ENCODE assay signal across 2 cellular contexts in genomic region chr17:74971069-74971841, GRCh38.
TF ChIP-seq lines count a peak whose summit lies in the region.

No MANE protein-coding gene starts in this region.

TF ChIP-seq in HEK293, 187 proteins besides CTCF, POLR2A, EP300 and RAD21:
- peak; percentile 27; the same call in 1 of the 2 replicates for TF ChIP-seq ZNF600 (tag by site-specific recombination; IDR thresholded peaks at IDR 0.05)
- no peak for TF ChIP-seq YY2 (tag by site-specific recombination; IDR thresholded peaks at IDR 0.05)
- TF ChIP-seq ZFP37 (tag by site-specific recombination; IDR thresholded peaks at IDR 0.05), result no peak
- peak; percentile 36; the same call in 1 of the 2 replicates for TF ChIP-seq WT1 (tag by site-specific recombination; IDR thresholded peaks at IDR 0.05)
- TF ChIP-seq ZFHX2 (tag by site-specific recombination; conservative IDR thresholded peaks at IDR 0.05), result peak; percentile 8; the same call in 1 of the 2 replicates
- TF ChIP-seq ZBTB17 (tag by site-specific recombination; IDR thresholded peaks at IDR 0.05), result peak; percentile 62

TF ChIP-seq in HepG2, 621 proteins besides CTCF, POLR2A, EP300 and RAD21 (continues in another document):
- TF ChIP-seq ZNF792 (CRISPR knock-in tag; IDR thresholded peaks at IDR 0.05) (no peak), ZNF235 (CRISPR knock-in tag; IDR thresholded peaks at IDR 0.05; ENCODE audit: borderline replicate concordance) (no peak), PHF21A (CRISPR knock-in tag; IDR thresholded peaks at IDR 0.05) (no peak), THAP7 (CRISPR knock-in tag; IDR thresholded peaks at IDR 0.05) (no peak), ARNTL (CRISPR knock-in tag; IDR thresholded peaks at IDR 0.05) (no peak), ZMAT3 (CRISPR knock-in tag; conservative IDR thresholded peaks at IDR 0.05) (0 out of 2 replicates have a peak, but pooled peaks have one; percentile 4), ZNF101 (CRISPR knock-in tag; IDR thresholded peaks at IDR 0.05; ENCODE audit: borderline replicate concordance, low read depth) (no peak), ZXDC (CRISPR knock-in tag; IDR thresholded peaks at IDR 0.05) (no peak), RNF2 (conservative IDR thresholded peaks at IDR 0.05; ENCODE audit: low read depth) (no peak), ZNF616 (CRISPR knock-in tag; IDR thresholded peaks at IDR 0.05; ENCODE audit: low read depth) (no peak), PPARG (CRISPR knock-in tag; conservative IDR thresholded peaks at IDR 0.05) (no peak), HNRNPLL (IDR thresholded peaks at IDR 0.05; ENCODE audit: low read depth, low read length, poor library complexity, severe bottlenecking) (no peak), ZNF737 (CRISPR knock-in tag; IDR thresholded peaks at IDR 0.05; ENCODE audit: borderline replicate concordance) (0 out of 2 replicates have a peak, but pooled peaks have one; percentile 43), EEA1 (CRISPR knock-in tag; IDR thresholded peaks at IDR 0.05; ENCODE audit: borderline replicate concordance) (no peak), ZBTB38 (CRISPR knock-in tag; IDR thresholded peaks at IDR 0.05) (no peak), HMGA1 (CRISPR knock-in tag; conservative IDR thresholded peaks at IDR 0.05) (no peak), PCBP1 (IDR thresholded peaks at IDR 0.05; ENCODE audit: borderline replicate concordance, low read depth, low read length) (no peak), SMAD3 (CRISPR knock-in tag; IDR thresholded peaks at IDR 0.05) (0 out of 2 replicates have a peak, but pooled peaks have one; percentile 7), SMARCC2 (IDR thresholded peaks at IDR 0.05) (no peak), ZNF576 (CRISPR knock-in tag; IDR thresholded peaks at IDR 0.05) (peak; percentile 57; the same call in 1 of the 2 replicates), TBX3 (IDR thresholded peaks at IDR 0.05; ENCODE audit: borderline replicate concordance) (no peak), IKZF1 (IDR thresholded peaks at IDR 0.05) (no peak), ZNF530 (CRISPR knock-in tag; IDR thresholded peaks at IDR 0.05; ENCODE audit: low read depth) (no peak), BCL3 (CRISPR knock-in tag; IDR thresholded peaks at IDR 0.05) (no peak), MXD3 (CRISPR knock-in tag; IDR thresholded peaks at IDR 0.05) (no peak), NR3C1 (CRISPR knock-in tag; IDR thresholded peaks at IDR 0.05) (no peak), ZBED4 (CRISPR knock-in tag; IDR thresholded peaks at IDR 0.05; ENCODE audit: borderline replicate concordance) (no peak), ETS1 (CRISPR knock-in tag; IDR thresholded peaks at IDR 0.05) (no peak), ZNF230 (CRISPR knock-in tag; IDR thresholded peaks at IDR 0.05) (no peak), ELF1 (CRISPR knock-in tag; IDR thresholded peaks at IDR 0.05) (no peak), REXO4 (CRISPR knock-in tag; IDR thresholded peaks at IDR 0.05; ENCODE audit: borderline replicate concordance) (no peak), ZNF333 (CRISPR knock-in tag; IDR thresholded peaks at IDR 0.05; ENCODE audit: borderline replicate concordance) (no peak), PRDM4 (CRISPR knock-in tag; IDR thresholded peaks at IDR 0.05; ENCODE audit: borderline replicate concordance) (no peak), LCORL (IDR thresholded peaks at IDR 0.05) (no peak), LCORL (CRISPR knock-in tag; IDR thresholded peaks at IDR 0.05) (no peak), ZBTB7B (CRISPR knock-in tag; IDR thresholded peaks at IDR 0.05) (no peak), ZNF276 (CRISPR knock-in tag; IDR thresholded peaks at IDR 0.05; ENCODE audit: low read depth) (no peak), SIN3A (IDR thresholded peaks at IDR 0.05; ENCODE audit: borderline replicate concordance, low read depth, low read length) (no peak), GRHL1 (CRISPR knock-in tag; conservative IDR thresholded peaks at IDR 0.05) (no peak), ATAD3A (CRISPR knock-in tag; IDR thresholded peaks at IDR 0.05) (no peak), KDM3A (CRISPR knock-in tag; IDR thresholded peaks at IDR 0.05; ENCODE audit: low read depth) (no peak), IKZF5 (CRISPR knock-in tag; IDR thresholded peaks at IDR 0.05) (peak; percentile 8; the same call in 1 of the 2 replicates), GTF3A (CRISPR knock-in tag; conservative IDR thresholded peaks at IDR 0.05) (no peak), CHCHD3 (CRISPR knock-in tag; IDR thresholded peaks at IDR 0.05) (0 out of 2 replicates have a peak, but pooled peaks have one; percentile 24), FOXA1 (IDR thresholded peaks at IDR 0.05) (no peak), FOXA1 (CRISPR knock-in tag; IDR thresholded peaks at IDR 0.05) (no peak), KLF9 (CRISPR knock-in tag; IDR thresholded peaks at IDR 0.05; ENCODE audit: low read depth) (no peak), JUNB (CRISPR knock-in tag; IDR thresholded peaks at IDR 0.05; ENCODE audit: borderline replicate concordance) (no peak)
